In genomic region chr9:16329699-16330113, GRCh38 we compare ENCODE assay signal across 18 cellular contexts.
DNase-seq lines count a peak whose midpoint lies in the region; ATAC-seq and TF ChIP-seq lines count a peak whose summit lies in the region.
"Had no signal": no experiment of that assay in that cellular context is flagged by ENCODE, and none has a peak within 500 bp of the region (broad histone marks: within the 10 kb centered on the region; RNA-seq: fewer than 3 reads in every experiment).

No MANE protein-coding gene starts in this region.

- 52% methylated on average over 9 of the region's 9 CpGs for WGBS in right cardiac atrium
- 6 to 17% (median 13%) methylated on average over 9 of the region's 9 CpGs for WGBS in ovary, 3 donors

- intact Hi-C loops in right cardiac atrium (cut with DNase I) (no loop called here), ovary (cut with DNase I) (loop anchor here in 3 of 4 donors (10.0 kb wide), 4 partner anchors 185 to 495 kb away; no protein-coding TSS in a partner anchor)

- no peaks in the 10 kb centered on the region for H3K27me3 ChIP-seq in right cardiac atrium (ENCODE audit: control insufficient read depth, insufficient read depth)
- H3K27me3 ChIP-seq in ovary, result no peaks in the 10 kb centered on the region

- ATAC-seq in right cardiac atrium, result peak; percentile 62 to 69
- ATAC-seq in GM19452 (IDR thresholded peaks at IDR 0.05; ENCODE audit: unreplicated experiment), result no peak
- ATAC-seq in GM18511 (IDR thresholded peaks at IDR 0.05; ENCODE audit: unreplicated experiment), result no peak
- no peak for ATAC-seq in GM19395 (IDR thresholded peaks at IDR 0.05; ENCODE audit: unreplicated experiment)
- ATAC-seq: foreskin keratinocyte, HepG2, Panc1 had no signal

- no peak overlapping the region for H3K27ac ChIP-seq in right cardiac atrium (ENCODE audit: low read length)
- H3K27ac ChIP-seq in ovary, result peak overlapping the region; percentile 27 to 69
- H3K27ac ChIP-seq: foreskin keratinocyte had no signal

- TF ChIP-seq CTCF in astrocyte of the spinal cord (IDR thresholded peaks at IDR 0.05; ENCODE audit: low read depth, low read length), result no peak
- TF ChIP-seq CTCF in ovary (IDR thresholded peaks at IDR 0.05), result no peak

- DNase-seq in EH (ENCODE audit: low read depth) (peak; percentile 18), astrocyte of the spinal cord (ENCODE audit: low read depth, low spot score) (peak; percentile 84), right cardiac atrium (peak; percentile 55 to 83 (median 81)), ovary (peak; percentile 71 to 80 (median 76))
- no peak for DNase-seq in activated CD4-positive, alpha-beta T cell treated with anti-CD3 and anti-CD28 coated beads for 1 hour
- DNase-seq: activated CD4-positive, alpha-beta T cell treated with anti-CD3 and anti-CD28 coated beads, Interleukin-2, amount 10 ng/mL, durations not matched to agents 7 days and 5 days; amygdala; CD4-positive, alpha-beta memory T cell; DND-41; foreskin keratinocyte; NCI-H1930; stimulated activated CD4-positive, alpha-beta T cell treated with anti-CD3 and anti-CD28 coated beads, Interleukin-2, amount 100 ng/mL, for 24 hours had no signal

- no peak overlapping the region for H3K4me3 ChIP-seq in astrocyte of the spinal cord (ENCODE audit: low read depth, low read length)
- no peak overlapping the region for H3K4me3 ChIP-seq in right cardiac atrium (ENCODE audit: low read length)
- H3K4me3 ChIP-seq in ovary, result no peak overlapping the region
- H3K4me3 ChIP-seq: lung had no signal

- H3K4me1 ChIP-seq in right cardiac atrium (ENCODE audit: control insufficient read depth, insufficient read depth, low read length), result no peaks in the 10 kb centered on the region
- H3K4me1 ChIP-seq in ovary (ENCODE audit: insufficient read depth), result peaks cover 16% of the 10 kb centered on the region
- H3K4me1 ChIP-seq: foreskin keratinocyte had no signal

- no peaks in the 10 kb centered on the region for H3K9me3 ChIP-seq in right cardiac atrium (ENCODE audit: control insufficient read depth, low read length)
- no peaks in the 10 kb centered on the region for H3K9me3 ChIP-seq in ovary

- TF ChIP-seq POLR2A in ovary (IDR thresholded peaks at IDR 0.05), result no peak

- in situ Hi-C loops in astrocyte of the spinal cord (cut with HindIII; ENCODE audit: low sequenced_read_pairs), result no loop called here

- TF ChIP-seq EP300 in ovary (IDR thresholded peaks at IDR 0.05), result no peak

- H3K36me3 ChIP-seq in ovary, result no peaks in the 10 kb centered on the region

Comparison
In these comparisons a context has a peak if more than half of its experiments do, and no peak if none do; other contexts are left out.
1. ATAC-seq: peak in right cardiac atrium (2 of 2); none in GM19452 (single experiment), GM18511 (single experiment) and GM19395 (single experiment).
2. intact Hi-C loops: an anchor here in ovary (10.0 kb wide); none called in right cardiac atrium.